In the genomic region with DNA sequence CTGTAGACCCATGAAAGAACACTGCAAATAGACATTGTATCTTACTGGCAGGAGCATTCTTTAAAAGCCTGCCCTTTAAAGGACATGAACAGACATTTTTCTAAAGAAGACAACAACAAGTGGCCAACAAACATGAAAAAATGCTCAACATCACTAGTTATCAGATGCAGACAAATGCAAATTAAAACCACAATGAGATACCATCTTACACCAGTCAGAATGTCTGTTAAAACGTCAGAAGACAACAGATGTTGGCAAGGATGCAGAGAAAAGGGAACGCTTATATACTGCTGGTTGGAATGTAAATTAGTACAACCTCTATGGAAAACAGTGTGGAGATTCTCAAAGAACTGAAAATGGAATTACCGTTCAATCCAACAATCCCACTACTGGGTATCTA, we compare ENCODE assay signal across 15 cellular contexts.
DNase-seq lines count a peak whose midpoint lies in the region; ATAC-seq and TF ChIP-seq lines count a peak whose summit lies in the region.
"Had no signal": no experiment of that assay in that cellular context is flagged by ENCODE, and none has a peak within 500 bp of the region (broad histone marks: within the 10 kb centered on the region; RNA-seq: fewer than 3 reads in every experiment).

No MANE protein-coding gene starts in this region.

- no peak overlapping the region for H3K4me2 ChIP-seq in SK-N-SH

- intact Hi-C loops in lower lobe of right lung (cut with DNase I): no loop called here

- TF ChIP-seq RAD21 in SK-N-SH (IDR thresholded peaks at IDR 0.05; ENCODE audit: low read length): no peak

- no peaks in the 10 kb centered on the region for H3K79me2 ChIP-seq in SK-N-SH (ENCODE audit: insufficient read depth)

- H3K4me1 ChIP-seq in SK-N-SH (ENCODE audit: control insufficient read depth in 1 of 2, insufficient read depth in 2 of 2, low read depth in 1 of 2, low read length in 1 of 2) (peaks cover 7 to 10% of the 10 kb centered on the region in 2 experiments; a peak in 2 of 4 replicates), lower lobe of right lung (peaks cover 8% of the 10 kb centered on the region)

- 29% methylated on average over 3 of the region's 3 CpGs for WGBS in SK-N-SH (ENCODE audit: low lambda C conversion rate)

- H3K9me3 Mint-ChIP-seq in HFFc6: no peaks in the 10 kb centered on the region

- H3K4me3 Mint-ChIP-seq in HFFc6: no peak overlapping the region
- H3K4me3 Mint-ChIP-seq: CD14-positive monocyte had no signal

- POLR2A ChIA-PET in SK-N-SH (lab: Yijun Ruan, JAX): no interaction called here

- H3K27ac ChIP-seq in SK-N-SH (ENCODE audit: low read depth in 2 of 2, low read length in 1 of 2): peak overlapping the region; percentile 12 to 88
- no peak overlapping the region for H3K27ac ChIP-seq in lower lobe of right lung

- H3K9me2 ChIP-seq in SK-N-SH: no peaks in the 10 kb centered on the region

- H3K4me1 Mint-ChIP-seq in HFFc6 (ENCODE audit: low read depth): peaks cover 55% of the 10 kb centered on the region

- DNase-seq in AG10803 (ENCODE audit: low read depth): peak; percentile 29
- peak; percentile 49 for DNase-seq in HFFc6
- DNase-seq in SK-N-SH: no peak
- peak; percentile 61 for DNase-seq in fibroblast of villous mesenchyme (ENCODE audit: low read depth)
- DNase-seq in stimulated activated CD4-positive, alpha-beta T cell treated with anti-CD3 and anti-CD28 coated beads, Interleukin-1b, Interleukin-23, amount 100 ng/mL, for 48 hours: no peak
- DNase-seq in NCI-H128 (lab: John Stamatoyannopoulos, UW; ENCODE audit: unreplicated experiment): no peak
- DNase-seq in lower lobe of right lung: no peak
- DNase-seq in DMS153 treated with DMSO at 0.1 percent for 48 hours (lab: John Stamatoyannopoulos, UW; ENCODE audit: unreplicated experiment): no peak
- DNase-seq: Calu3, H7, Kasumi-1, NCI-H1417 treated with DMSO at 0.1 percent for 48 hours, NCI-H2029 treated with DMSO at 0.1 percent for 48 hours, NCI-H524 treated with DMSO at 0.1 percent for 48 hours had no signal

- H3F3A ChIP-seq in SK-N-SH (replicated peaks; ENCODE audit: insufficient read depth): no peaks in the 10 kb centered on the region

- peak; percentile 71 to 83 for TF ChIP-seq EP300 in SK-N-SH (IDR thresholded peaks at IDR 0.05; ENCODE audit: borderline replicate concordance in 1 of 2, low read depth in 1 of 2, low read length in 1 of 2)

- TF ChIP-seq CTCF in AG10803 (conservative IDR thresholded peaks at IDR 0.05; ENCODE audit: low read length) (no peak), HFFc6 (IDR thresholded peaks at IDR 0.05) (no peak), SK-N-SH (IDR thresholded peaks at IDR 0.05) (no peak), fibroblast of villous mesenchyme (IDR thresholded peaks at IDR 0.05; ENCODE audit: insufficient read depth, low read depth, low read length) (no peak), lower lobe of right lung (IDR thresholded peaks at IDR 0.05) (no peak)

- H3K9me3 ChIP-seq in SK-N-SH (no peaks in the 10 kb centered on the region), lower lobe of right lung (no peaks in the 10 kb centered on the region)

- H3K4me3 ChIP-seq in AG10803 (ENCODE audit: low read length) (no peak overlapping the region), SK-N-SH (ENCODE audit: low read depth in 2 of 2, low read length in 1 of 2) (no peak overlapping the region), fibroblast of villous mesenchyme (ENCODE audit: low read depth, low read length) (no peak overlapping the region), lower lobe of right lung (no peak overlapping the region)

- H4K20me1 ChIP-seq in SK-N-SH (ENCODE audit: insufficient read depth): no peaks in the 10 kb centered on the region

- ATAC-seq in lower lobe of right lung: no peak

- H3K36me3 ChIP-seq in SK-N-SH (replicated peaks in 1 of 2; ENCODE audit: control insufficient read depth in 1 of 2, insufficient read depth in 2 of 2, low read length in 1 of 2): peaks cover 16 to 34% of the 10 kb centered on the region in 2 experiments
- H3K36me3 ChIP-seq in lower lobe of right lung: peaks cover 45% of the 10 kb centered on the region

- H3K27ac Mint-ChIP-seq in HFFc6: no peak overlapping the region; the same call in 1 of the 2 replicates
- H3K27ac Mint-ChIP-seq: CD14-positive monocyte had no signal

- H3K9ac ChIP-seq in SK-N-SH: no peak overlapping the region

- H2AFZ ChIP-seq in SK-N-SH (ENCODE audit: low read depth): no peak overlapping the region

- CTCF ChIA-PET in SK-N-SH (lab: Yijun Ruan, JAX): interaction anchor here (1.5 kb wide), 1 partner anchor 176 kb away, joined by 4 read pairs; no protein-coding TSS in a partner anchor

- peaks cover 32% of the 10 kb centered on the region for H3K36me3 Mint-ChIP-seq in HFFc6 (ENCODE audit: low read depth)

- H3K27me3 ChIP-seq in SK-N-SH (ENCODE audit: insufficient read depth) (no peaks in the 10 kb centered on the region), lower lobe of right lung (ENCODE audit: low read depth) (no peaks in the 10 kb centered on the region)

- H3K27me3 Mint-ChIP-seq in HFFc6 (ENCODE audit: insufficient read depth): no peaks in the 10 kb centered on the region

TF ChIP-seq in SK-N-SH, 30 proteins besides CTCF, POLR2A, EP300 and RAD21:
- TF ChIP-seq GATA2 (CRISPR knock-in tag; IDR thresholded peaks at IDR 0.05) (peak; percentile 80), NFIC (IDR thresholded peaks at IDR 0.05; ENCODE audit: borderline replicate concordance) (peak; percentile 52; the same call in 1 of the 2 replicates), RCOR1 (IDR thresholded peaks at IDR 0.05; ENCODE audit: low read length) (peak; percentile 82), FOXM1 (IDR thresholded peaks at IDR 0.05; ENCODE audit: low read depth) (0 out of 2 replicates have a peak, but pooled peaks have one; percentile 46), PBX3 (IDR thresholded peaks at IDR 0.05) (peak; percentile 73), JUND (IDR thresholded peaks at IDR 0.05) (peak; percentile 51; the same call in 1 of the 2 replicates), TCF12 (IDR thresholded peaks at IDR 0.05) (peak; percentile 86), TAF1 (IDR thresholded peaks at IDR 0.05; ENCODE audit: borderline replicate concordance, low read depth, low read length) (no peak), MEF2A (IDR thresholded peaks at IDR 0.05; ENCODE audit: borderline replicate concordance, low read depth) (peak; percentile 40; the same call in 1 of the 2 replicates), ZBTB33 (IDR thresholded peaks at IDR 0.05; ENCODE audit: borderline replicate concordance, low read depth) (no peak), TEAD4 (IDR thresholded peaks at IDR 0.05; ENCODE audit: borderline replicate concordance, insufficient read depth) (peak; percentile 39; the same call in 1 of the 2 replicates)
- TF ChIP-seq, protein P1, sequence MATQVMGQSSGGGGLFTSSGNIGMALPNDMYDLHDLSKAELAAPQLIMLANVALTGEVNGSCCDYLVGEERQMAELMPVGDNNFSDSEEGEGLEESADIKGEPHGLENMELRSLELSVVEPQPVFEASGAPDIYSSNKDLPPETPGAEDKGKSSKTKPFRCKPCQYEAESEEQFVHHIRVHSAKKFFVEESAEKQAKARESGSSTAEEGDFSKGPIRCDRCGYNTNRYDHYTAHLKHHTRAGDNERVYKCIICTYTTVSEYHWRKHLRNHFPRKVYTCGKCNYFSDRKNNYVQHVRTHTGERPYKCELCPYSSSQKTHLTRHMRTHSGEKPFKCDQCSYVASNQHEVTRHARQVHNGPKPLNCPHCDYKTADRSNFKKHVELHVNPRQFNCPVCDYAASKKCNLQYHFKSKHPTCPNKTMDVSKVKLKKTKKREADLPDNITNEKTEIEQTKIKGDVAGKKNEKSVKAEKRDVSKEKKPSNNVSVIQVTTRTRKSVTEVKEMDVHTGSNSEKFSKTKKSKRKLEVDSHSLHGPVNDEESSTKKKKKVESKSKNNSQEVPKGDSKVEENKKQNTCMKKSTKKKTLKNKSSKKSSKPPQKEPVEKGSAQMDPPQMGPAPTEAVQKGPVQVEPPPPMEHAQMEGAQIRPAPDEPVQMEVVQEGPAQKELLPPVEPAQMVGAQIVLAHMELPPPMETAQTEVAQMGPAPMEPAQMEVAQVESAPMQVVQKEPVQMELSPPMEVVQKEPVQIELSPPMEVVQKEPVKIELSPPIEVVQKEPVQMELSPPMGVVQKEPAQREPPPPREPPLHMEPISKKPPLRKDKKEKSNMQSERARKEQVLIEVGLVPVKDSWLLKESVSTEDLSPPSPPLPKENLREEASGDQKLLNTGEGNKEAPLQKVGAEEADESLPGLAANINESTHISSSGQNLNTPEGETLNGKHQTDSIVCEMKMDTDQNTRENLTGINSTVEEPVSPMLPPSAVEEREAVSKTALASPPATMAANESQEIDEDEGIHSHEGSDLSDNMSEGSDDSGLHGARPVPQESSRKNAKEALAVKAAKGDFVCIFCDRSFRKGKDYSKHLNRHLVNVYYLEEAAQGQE (IDR thresholded peaks at IDR 0.05; ENCODE audit: low read depth, low read length): no peak
TF ChIP-seq in SK-N-SH: peak in this region for 9.

Comparison
In these comparisons a context has a peak if more than half of its experiments do, and no peak if none do; other contexts are left out.
1. DNase-seq: peak in AG10803 (single experiment), HFFc6 (single experiment) and fibroblast of villous mesenchyme (single experiment); none in SK-N-SH (single experiment), stimulated activated CD4-positive, alpha-beta T cell treated with anti-CD3 and anti-CD28 coated beads, Interleukin-1b, Interleukin-23, amount 100 ng/mL, for 48 hours (single experiment), NCI-H128 (single experiment), lower lobe of right lung (single experiment) and DMS153 treated with DMSO at 0.1 percent for 48 hours (single experiment).